19 cellular contexts compared by ENCODE assay signal in genomic region chr17:73635101-73635767, GRCh38. TPM values are rescaled to one million over a fixed set of nuclear protein-coding genes. Genes with fewer than 3 reads are reported as not detected.
DNase-seq lines count a peak whose midpoint lies in the region; ATAC-seq and TF ChIP-seq lines count a peak whose summit lies in the region.
"Had no signal": no experiment of that assay in that cellular context is flagged by ENCODE, and none has a peak within 500 bp of the region (broad histone marks: within the 10 kb centered on the region; RNA-seq: fewer than 3 reads in every experiment).

No MANE protein-coding gene starts in this region.

- no peak overlapping the region for H3K4me3 ChIP-seq in neural progenitor cell
- H3K4me3 ChIP-seq: BLaER1 treated with 17β-estradiol and CSF1 and Interleukin-3, amounts not matched to agents 10 nM and 100 nM; SJCRH30 had no signal

- POLR2A ChIA-PET in WTC11 (lab: Charles Lee) (no interaction called here), GM10248 (lab: Yijun Ruan, JAX) (no interaction called here)

- no peak overlapping the region for H3K4me3 Mint-ChIP-seq in natural killer cell treated with Interleukin-12 subunit alpha and Interleukin-12 subunit beta and Interleukin-15 and Interleukin-18, amount 100 ng/mL, for 72 hours
- H3K4me3 Mint-ChIP-seq in natural killer cell (no peak overlapping the region), WTC11 (no peak overlapping the region), neural progenitor cell (no peak overlapping the region)
- H3K4me3 Mint-ChIP-seq: IgD-negative memory B cell had no signal

- no peak overlapping the region for H3K27ac ChIP-seq in neural progenitor cell
- H3K27ac ChIP-seq: BLaER1 treated with 17β-estradiol and CSF1 and Interleukin-3, amounts not matched to agents 10 nM and 100 nM; SJCRH30 had no signal

- H3K27me3 ChIP-seq in neural progenitor cell: no peaks in the 10 kb centered on the region
- H3K27me3 ChIP-seq: BLaER1 treated with 17β-estradiol and CSF1 and Interleukin-3, amounts not matched to agents 10 nM and 100 nM; SJCRH30 had no signal

- peak; percentile 8 for DNase-seq in natural killer cell treated with Interleukin-12 subunit alpha and Interleukin-12 subunit beta and Interleukin-15 and Interleukin-18, amount 100 ng/mL, for 72 hours (ENCODE audit: low spot score)
- DNase-seq in natural killer cell (no peak), WTC11 (ENCODE audit: low spot score) (no peak), neural progenitor cell (ENCODE audit: low spot score) (no peak), GM10248 (ENCODE audit: extremely low spot score) (no peak), COR-L47 (lab: John Stamatoyannopoulos, UW) (no peak), NCI-H1417 treated with DMSO at 0.1 percent for 48 hours (lab: John Stamatoyannopoulos, UW) (no peak)
- DNase-seq: CD8-positive, alpha-beta memory T cell; GDM1; MV-4-11; NCI-H1694 treated with DMSO at 0.1 percent for 48 hours; NCI-H2081 treated with DMSO at 0.1 percent for 48 hours; NCI-H2171 treated with DMSO at 0.1 percent for 48 hours; NCI-H526; NK-92 treated with Interleukin-12 subunit alpha and Interleukin-12 subunit beta, amount 100 ng/mL, for 24 hours; SJCRH30 had no signal

- H3K27ac Mint-ChIP-seq in natural killer cell treated with Interleukin-12 subunit alpha and Interleukin-12 subunit beta and Interleukin-15 and Interleukin-18, amount 100 ng/mL, for 72 hours: no peak overlapping the region
- H3K27ac Mint-ChIP-seq in natural killer cell (no peak overlapping the region), WTC11 (peak overlapping the region; percentile 26; the same call in 1 of the 2 replicates), neural progenitor cell (peak overlapping the region; percentile 25)

- H3K9ac ChIP-seq in neural progenitor cell: no peak overlapping the region
- H3K9ac ChIP-seq: BLaER1 treated with 17β-estradiol and CSF1 and Interleukin-3, amounts not matched to agents 10 nM and 100 nM had no signal

- H4K20me1 ChIP-seq in neural progenitor cell (ENCODE audit: low read depth): peaks cover 100% of the 10 kb centered on the region

- H3K9me3 Mint-ChIP-seq in natural killer cell treated with Interleukin-12 subunit alpha and Interleukin-12 subunit beta and Interleukin-15 and Interleukin-18, amount 100 ng/mL, for 72 hours: no peaks in the 10 kb centered on the region
- no peaks in the 10 kb centered on the region for H3K9me3 Mint-ChIP-seq in natural killer cell
- peaks cover 3% of the 10 kb centered on the region; the same call in 1 of the 2 replicates for H3K9me3 Mint-ChIP-seq in WTC11
- H3K9me3 Mint-ChIP-seq in neural progenitor cell: peaks cover 2% of the 10 kb centered on the region
- H3K9me3 Mint-ChIP-seq: CD8-positive, alpha-beta memory T cell; IgD-negative memory B cell had no signal

- TF ChIP-seq CTCF in natural killer cell (IDR thresholded peaks at IDR 0.05) (no peak), WTC11 (IDR thresholded peaks at IDR 0.05) (no peak), neural progenitor cell (IDR thresholded peaks at IDR 0.05) (no peak), GM10248 (IDR thresholded peaks at IDR 0.05; ENCODE audit: control extremely low read depth, extremely low read depth, low read depth, missing control alignments) (no peak)

- H3K36me3 Mint-ChIP-seq in natural killer cell treated with Interleukin-12 subunit alpha and Interleukin-12 subunit beta and Interleukin-15 and Interleukin-18, amount 100 ng/mL, for 72 hours: no peaks in the 10 kb centered on the region
- H3K36me3 Mint-ChIP-seq in natural killer cell (no peaks in the 10 kb centered on the region), WTC11 (no peaks in the 10 kb centered on the region), neural progenitor cell (peaks cover 33% of the 10 kb centered on the region)
- H3K36me3 Mint-ChIP-seq: CD8-positive, alpha-beta memory T cell had no signal

- H3K79me2 ChIP-seq in neural progenitor cell (ENCODE audit: low read depth): peaks cover 98% of the 10 kb centered on the region

- no peak overlapping the region for H2AFZ ChIP-seq in neural progenitor cell (replicated peaks)

- no peaks in the 10 kb centered on the region for H3F3A ChIP-seq in neural progenitor cell (ENCODE audit: low read depth)

- H3K9me3 ChIP-seq in neural progenitor cell (ENCODE audit: low read depth): no peaks in the 10 kb centered on the region
- H3K9me3 ChIP-seq: BLaER1 treated with 17β-estradiol and CSF1 and Interleukin-3, amounts not matched to agents 10 nM and 100 nM; SJCRH30 had no signal

- no peaks in the 10 kb centered on the region for H3K4me1 Mint-ChIP-seq in natural killer cell treated with Interleukin-12 subunit alpha and Interleukin-12 subunit beta and Interleukin-15 and Interleukin-18, amount 100 ng/mL, for 72 hours (ENCODE audit: low read depth in 2 of 2)
- no peaks in the 10 kb centered on the region for H3K4me1 Mint-ChIP-seq in natural killer cell
- H3K4me1 Mint-ChIP-seq in WTC11: peaks cover 3% of the 10 kb centered on the region; the same call in 1 of the 2 replicates
- peaks cover 50% of the 10 kb centered on the region for H3K4me1 Mint-ChIP-seq in neural progenitor cell
- H3K4me1 Mint-ChIP-seq: CD8-positive, alpha-beta memory T cell had no signal

- CTCF ChIA-PET in WTC11 (lab: Charles Lee) (interaction anchor here (1.2 kb wide), 1 partner anchor 12 kb away, joined by 3 read pairs; no protein-coding TSS in a partner anchor), GM10248 (lab: Yijun Ruan, JAX) (no interaction called here)

- H3K4me2 ChIP-seq in neural progenitor cell: no peak overlapping the region
- H3K4me2 ChIP-seq: BLaER1 treated with 17β-estradiol and CSF1 and Interleukin-3, amounts not matched to agents 10 nM and 100 nM had no signal

- intact Hi-C loops in natural killer cell (cut with micrococcal nuclease): no loop called here

- H3K36me3 ChIP-seq in neural progenitor cell: no peaks in the 10 kb centered on the region
- H3K36me3 ChIP-seq: BLaER1 treated with 17β-estradiol and CSF1 and Interleukin-3, amounts not matched to agents 10 nM and 100 nM; SJCRH30 had no signal

- H3K4me1 ChIP-seq in neural progenitor cell: peaks cover 14% of the 10 kb centered on the region

- peaks cover 9 to 15% of the 10 kb centered on the region in 2 donors for H3K27me3 Mint-ChIP-seq in natural killer cell treated with Interleukin-12 subunit alpha and Interleukin-12 subunit beta and Interleukin-15 and Interleukin-18, amount 100 ng/mL, for 72 hours
- peaks cover 11% of the 10 kb centered on the region in 2 donors for H3K27me3 Mint-ChIP-seq in natural killer cell (ENCODE audit: low read depth in 2 of 2)
- H3K27me3 Mint-ChIP-seq in WTC11 (ENCODE audit: low read depth): no peaks in the 10 kb centered on the region
- H3K27me3 Mint-ChIP-seq in neural progenitor cell (ENCODE audit: insufficient read depth, low read depth): peaks cover 4% of the 10 kb centered on the region
- H3K27me3 Mint-ChIP-seq: IgD-negative memory B cell had no signal

- ATAC-seq in natural killer cell treated with Interleukin-12 subunit alpha and Interleukin-12 subunit beta and Interleukin-15 and Interleukin-18, amount 100 ng/mL, for 72 hours: no peak
- no peak for ATAC-seq in natural killer cell
- no peak for ATAC-seq in WTC11
- ATAC-seq: Panc1 had no signal

TF ChIP-seq in WTC11, 78 proteins besides CTCF, POLR2A, EP300 and RAD21 (continues in another document):
- TF ChIP-seq FOXK1 (CRISPR knock-in tag; IDR thresholded peaks at IDR 0.05): no peak
- TF ChIP-seq ZNF512 (CRISPR knock-in tag; IDR thresholded peaks at IDR 0.05; ENCODE audit: borderline replicate concordance): no peak
- no peak for TF ChIP-seq ZMAT4 (CRISPR knock-in tag; IDR thresholded peaks at IDR 0.05)
- TF ChIP-seq GRHL2 (CRISPR knock-in tag; IDR thresholded peaks at IDR 0.05; ENCODE audit: insufficient replicate concordance, severe bottlenecking): no peak
- TF ChIP-seq FOXP1 (CRISPR knock-in tag; IDR thresholded peaks at IDR 0.05; ENCODE audit: borderline replicate concordance): no peak
- TF ChIP-seq NR2C2 (CRISPR knock-in tag; IDR thresholded peaks at IDR 0.05): no peak
- TF ChIP-seq MXD4 (CRISPR knock-in tag; IDR thresholded peaks at IDR 0.05; ENCODE audit: borderline replicate concordance): no peak
- TF ChIP-seq HMGA2 (CRISPR knock-in tag; IDR thresholded peaks at IDR 0.05): no peak
- no peak for TF ChIP-seq HMGXB4 (CRISPR knock-in tag; IDR thresholded peaks at IDR 0.05)

RNA-seq across cellular contexts. Expression of gene SDK2, which starts 9.0 kb away (rescaled TPM):
- under 1 TPM; 0.08 to 0.14 TPM for total RNA-seq in natural killer cell treated with Interleukin-12 subunit alpha and Interleukin-12 subunit beta and Interleukin-15 and Interleukin-18, amount 100 ng/mL, for 72 hours
- total RNA-seq in natural killer cell (under 1 TPM; 0.41 to 0.90 (median 0.49) TPM), WTC11 (2021) (13.5 to 14.8 TPM (median 14.3 TPM) in 3 replicates), neural progenitor cell (ENCODE audit: low replicate concordance) (15.3 and 39.9 TPM in 2 replicates)

Comparison
In these comparisons a context has a peak if more than half of its experiments do, and no peak if none do; other contexts are left out.
1. H3K27ac Mint-ChIP-seq: peak in WTC11 (single experiment) and neural progenitor cell (single experiment); none in natural killer cell treated with Interleukin-12 subunit alpha and Interleukin-12 subunit beta and Interleukin-15 and Interleukin-18, amount 100 ng/mL, for 72 hours (0 of 2) and natural killer cell (0 of 2).